Comparison of ENCODE assay signal across 1 cellular context in the genomic region with DNA sequence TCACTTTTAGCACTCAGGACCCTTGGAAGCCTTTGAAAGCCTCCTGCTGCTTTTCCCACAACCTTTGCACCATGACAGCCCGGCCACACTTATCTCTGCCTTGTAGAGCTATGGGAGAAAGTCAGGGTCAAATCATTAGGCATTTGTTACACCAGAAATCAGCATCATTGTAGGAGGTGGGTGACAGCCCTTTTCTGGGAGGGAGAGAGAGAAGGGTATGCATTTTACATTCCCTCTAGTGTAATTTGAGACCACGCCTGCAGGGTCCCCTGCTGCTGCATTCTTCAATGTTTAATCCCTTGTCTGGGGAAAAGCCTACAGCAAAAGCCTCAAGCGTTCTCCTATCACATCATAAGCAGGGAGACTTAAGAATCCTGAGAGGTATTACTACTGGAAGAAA.
TF ChIP-seq lines count a peak whose summit lies in the region.

No MANE protein-coding gene starts in this region.

TF ChIP-seq in H1, 55 proteins besides CTCF, POLR2A, EP300 and RAD21:
- TF ChIP-seq JUN (IDR thresholded peaks at IDR 0.05; ENCODE audit: low read depth, low read length) (no peak), MAFK (IDR thresholded peaks at IDR 0.05; ENCODE audit: low read depth, low read length) (no peak), FOSL1 (IDR thresholded peaks at IDR 0.05; ENCODE audit: insufficient read depth, low read depth, low read length) (no peak), CHD1 (IDR thresholded peaks at IDR 0.05; ENCODE audit: low read depth, low read length) (no peak), SIRT6 (IDR thresholded peaks at IDR 0.05; ENCODE audit: low read length) (no peak), TCF12 (IDR thresholded peaks at IDR 0.05; ENCODE audit: low read depth, low read length) (no peak), BRCA1 (IDR thresholded peaks at IDR 0.05; ENCODE audit: low read depth, low read length) (no peak), KDM5A (IDR thresholded peaks at IDR 0.05; ENCODE audit: low read length) (no peak), NRF1 (IDR thresholded peaks at IDR 0.05; ENCODE audit: low read depth, low read length) (no peak), KDM1A (IDR thresholded peaks at IDR 0.05; ENCODE audit: borderline replicate concordance, low read length) (no peak), BCL11A (IDR thresholded peaks at IDR 0.05; ENCODE audit: low read depth in 2 of 2, low read length in 2 of 2) (peak in 1 of 2 experiments; percentile 49), SRF (IDR thresholded peaks at IDR 0.05; ENCODE audit: low read depth, low read length) (no peak), USF2 (IDR thresholded peaks at IDR 0.05; ENCODE audit: low read length) (no peak), CBX8 (IDR thresholded peaks at IDR 0.05; ENCODE audit: borderline replicate concordance, low read depth, low read length) (no peak), KDM4A (IDR thresholded peaks at IDR 0.05; ENCODE audit: low read depth, low read length, severe bottlenecking) (no peak), CTBP2 (IDR thresholded peaks at IDR 0.05; ENCODE audit: borderline replicate concordance, insufficient read depth, insufficient read length, low read length) (no peak), EGR1 (IDR thresholded peaks at IDR 0.05; ENCODE audit: borderline replicate concordance, low read depth, low read length) (no peak), TAF7 (optimal IDR thresholded peaks at IDR 0.05; ENCODE audit: borderline replicate concordance, low read depth, low read length) (no peak), SAP30 (IDR thresholded peaks at IDR 0.05; ENCODE audit: insufficient read depth, insufficient replicate concordance, low read length) (no peak), CHD7 (IDR thresholded peaks at IDR 0.05; ENCODE audit: insufficient replicate concordance, low read length) (peak; percentile 82), RNF2 (IDR thresholded peaks at IDR 0.05; ENCODE audit: borderline replicate concordance, low read depth, low read length, missing control alignments, poor library complexity, severe bottlenecking) (no peak), EZH2 (IDR thresholded peaks at IDR 0.05; ENCODE audit: low read depth, low read length, severe bottlenecking) (no peak), JUND (IDR thresholded peaks at IDR 0.05; ENCODE audit: low read length) (no peak), GABPA (IDR thresholded peaks at IDR 0.05; ENCODE audit: borderline replicate concordance, insufficient read depth, low read length) (no peak), TAF1 (IDR thresholded peaks at IDR 0.05; ENCODE audit: low read depth, low read length) (no peak), ZNF274 (IDR thresholded peaks at IDR 0.05; ENCODE audit: borderline replicate concordance, extremely low read depth, low read length) (no peak), HDAC2 (IDR thresholded peaks at IDR 0.05; ENCODE audit: borderline replicate concordance in 1 of 2, low read depth in 2 of 2, low read length in 2 of 2) (peak in 1 of 2 experiments; percentile 83; a peak in 1 of 4 replicates), SP1 (IDR thresholded peaks at IDR 0.05; ENCODE audit: low read depth, low read length) (peak; percentile 88), RBBP5 (IDR thresholded peaks at IDR 0.05; ENCODE audit: borderline replicate concordance, low read depth, low read length) (no peak), SP2 (IDR thresholded peaks at IDR 0.05; ENCODE audit: low read length) (no peak), PHF8 (conservative IDR thresholded peaks at IDR 0.05; ENCODE audit: low read depth, low read length) (no peak), POLR2AphosphoS5 (IDR thresholded peaks at IDR 0.05; ENCODE audit: low read depth, low read length) (no peak), RFX5 (IDR thresholded peaks at IDR 0.05; ENCODE audit: borderline replicate concordance, low read depth, low read length) (no peak), SP4 (IDR thresholded peaks at IDR 0.05; ENCODE audit: low read length) (no peak), CBX5 (IDR thresholded peaks at IDR 0.05; ENCODE audit: low read depth, low read length) (no peak), SIX5 (IDR thresholded peaks at IDR 0.05; ENCODE audit: low read depth, low read length) (peak; percentile 51), BACH1 (IDR thresholded peaks at IDR 0.05; ENCODE audit: low read length) (no peak), SIN3A (conservative IDR thresholded peaks at IDR 0.05 in 1 of 2, IDR thresholded peaks at IDR 0.05 in 1 of 2; ENCODE audit: low read depth in 1 of 2, low read length in 2 of 2) (no peak), GTF2F1 (IDR thresholded peaks at IDR 0.05; ENCODE audit: borderline replicate concordance, low read depth, low read length) (no peak), CHD2 (IDR thresholded peaks at IDR 0.05; ENCODE audit: low read length) (no peak), CEBPB (IDR thresholded peaks at IDR 0.05; ENCODE audit: low read depth, low read length) (no peak), ASH2L (IDR thresholded peaks at IDR 0.05; ENCODE audit: low read length) (peak; percentile 34), NANOG (IDR thresholded peaks at IDR 0.05; ENCODE audit: insufficient read depth, low read depth, low read length, poor library complexity, severe bottlenecking) (no peak), POU5F1 (IDR thresholded peaks at IDR 0.05; ENCODE audit: low read depth, low read length) (0 out of 2 replicates have a peak, but pooled peaks have one; percentile 1), CREB1 (IDR thresholded peaks at IDR 0.05) (no peak), SUZ12 (IDR thresholded peaks at IDR 0.05; ENCODE audit: low read length) (no peak), TBP (IDR thresholded peaks at IDR 0.05; ENCODE audit: low read depth, low read length) (peak; percentile 22; the same call in 1 of the 2 replicates), YY1 (IDR thresholded peaks at IDR 0.05; ENCODE audit: low read depth, low read length) (no peak; the same call in 1 of the 2 replicates), E2F6 (IDR thresholded peaks at IDR 0.05) (no peak), HDAC6 (IDR thresholded peaks at IDR 0.05; ENCODE audit: low read depth, low read length) (no peak), RXRA (IDR thresholded peaks at IDR 0.05; ENCODE audit: insufficient read depth, low read depth, low read length) (peak; percentile 47; the same call in 1 of the 2 replicates), ATF3 (IDR thresholded peaks at IDR 0.05; ENCODE audit: insufficient read depth, low read depth, low read length) (no peak), TEAD4 (IDR thresholded peaks at IDR 0.05; ENCODE audit: low read depth, low read length) (peak; percentile 95)
- TF ChIP-seq, protein P1, sequence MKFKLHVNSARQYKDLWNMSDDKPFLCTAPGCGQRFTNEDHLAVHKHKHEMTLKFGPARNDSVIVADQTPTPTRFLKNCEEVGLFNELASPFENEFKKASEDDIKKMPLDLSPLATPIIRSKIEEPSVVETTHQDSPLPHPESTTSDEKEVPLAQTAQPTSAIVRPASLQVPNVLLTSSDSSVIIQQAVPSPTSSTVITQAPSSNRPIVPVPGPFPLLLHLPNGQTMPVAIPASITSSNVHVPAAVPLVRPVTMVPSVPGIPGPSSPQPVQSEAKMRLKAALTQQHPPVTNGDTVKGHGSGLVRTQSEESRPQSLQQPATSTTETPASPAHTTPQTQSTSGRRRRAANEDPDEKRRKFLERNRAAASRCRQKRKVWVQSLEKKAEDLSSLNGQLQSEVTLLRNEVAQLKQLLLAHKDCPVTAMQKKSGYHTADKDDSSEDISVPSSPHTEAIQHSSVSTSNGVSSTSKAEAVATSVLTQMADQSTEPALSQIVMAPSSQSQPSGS (IDR thresholded peaks at IDR 0.05; ENCODE audit: low read length): 0 out of 2 replicates have a peak, but pooled peaks have one; percentile 60
- TF ChIP-seq, protein P2, sequence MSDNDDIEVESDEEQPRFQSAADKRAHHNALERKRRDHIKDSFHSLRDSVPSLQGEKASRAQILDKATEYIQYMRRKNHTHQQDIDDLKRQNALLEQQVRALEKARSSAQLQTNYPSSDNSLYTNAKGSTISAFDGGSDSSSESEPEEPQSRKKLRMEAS (IDR thresholded peaks at IDR 0.05): no peak
